10 cellular contexts compared by ENCODE assay signal in the genomic region with DNA sequence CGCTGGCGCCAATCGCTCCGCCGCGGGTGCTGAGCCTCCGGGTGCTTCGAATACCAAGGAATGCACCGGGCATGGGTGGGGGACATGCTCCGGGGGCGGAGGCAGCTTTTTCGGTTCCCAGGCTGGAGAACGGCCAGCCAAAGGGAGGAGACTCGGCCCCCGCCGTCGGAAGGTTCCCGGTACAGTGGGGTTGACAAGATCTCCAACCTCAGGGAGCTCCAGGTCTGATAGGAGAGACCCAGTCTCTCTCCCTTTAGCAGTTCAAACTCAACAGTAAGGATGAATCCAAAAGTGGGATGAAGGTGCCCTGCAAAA. TPM values are rescaled to one million over a fixed set of nuclear protein-coding genes. Genes with fewer than 3 reads are reported as not detected.
DNase-seq lines count a peak whose midpoint lies in the region; ATAC-seq and TF ChIP-seq lines count a peak whose summit lies in the region.
"Had no signal": no experiment of that assay in that cellular context is flagged by ENCODE, and none has a peak within 500 bp of the region (broad histone marks: within the 10 kb centered on the region; RNA-seq: fewer than 3 reads in every experiment).

No MANE protein-coding gene starts in this region.

- no peak overlapping the region for H3K18ac ChIP-seq in mesenchymal stem cell (ENCODE audit: low read depth in 1 of 2, low read length in 2 of 2)

- H3K79me1 ChIP-seq in mesenchymal stem cell (replicated peaks; ENCODE audit: low read length, poor library complexity, severe bottlenecking) = no peaks in the 10 kb centered on the region

- intact Hi-C loops in heart left ventricle (cut with DNase I) (no loop called here), body of pancreas (cut with DNase I) (no loop called here)

- H3K4me1 ChIP-seq in heart left ventricle = peaks cover 0 to 17% (median 3%) of the 10 kb centered on the region in 12 donors
- H3K4me1 ChIP-seq in right atrium auricular region = peaks cover 0 to 16% of the 10 kb centered on the region in 2 donors
- H3K4me1 ChIP-seq in mesenchymal stem cell (ENCODE audit: control insufficient read depth, insufficient read depth, low read depth, low read length) = peaks cover 12% of the 10 kb centered on the region
- peaks cover 15% of the 10 kb centered on the region for H3K4me1 ChIP-seq in body of pancreas

- no peak overlapping the region for H4K91ac ChIP-seq in mesenchymal stem cell (ENCODE audit: low read length)

- H3K36me3 ChIP-seq in heart left ventricle (no peaks in the 10 kb centered on the region), right atrium auricular region (no peaks in the 10 kb centered on the region), mesenchymal stem cell (ENCODE audit: control insufficient read depth in 1 of 2, insufficient read depth in 2 of 2, low read depth in 1 of 2, low read length in 2 of 2) (no peaks in the 10 kb centered on the region), body of pancreas (replicated peaks in 1 of 2; ENCODE audit: insufficient read depth in 1 of 2, low read depth in 2 of 2) (no peaks in the 10 kb centered on the region)

- 11 to 17% (median 15%) methylated on average over 10 to 18 of the region's 18 CpGs; no CpG with 5 or more reads in 1 of the 4 donors for WGBS in heart left ventricle, 4 donors
- WGBS in mesenchymal stem cell = 28% methylated on average over 7 of the region's 18 CpGs
- WGBS in body of pancreas, 2 donors = 22% methylated on average over 9 of the region's 18 CpGs; no CpG with 5 or more reads in 1 of the 2 donors

- H4K8ac ChIP-seq in mesenchymal stem cell (ENCODE audit: low read length) = peak overlapping the region; percentile 27

- TF ChIP-seq POLR2A in heart left ventricle (IDR thresholded peaks at IDR 0.05) (no peak), body of pancreas (IDR thresholded peaks at IDR 0.05) (no peak)

- no peak overlapping the region for H2BK12ac ChIP-seq in mesenchymal stem cell (ENCODE audit: low read length in 2 of 2)

- no peak overlapping the region for H2BK15ac ChIP-seq in mesenchymal stem cell (ENCODE audit: low read depth, poor library complexity, severe bottlenecking)

- H2BK120ac ChIP-seq in mesenchymal stem cell (ENCODE audit: low read depth, low read length) = no peak overlapping the region

- peaks cover 0 to 12% (median 0%) of the 10 kb centered on the region in 9 donors for H3K27me3 ChIP-seq in heart left ventricle
- no peaks in the 10 kb centered on the region for H3K27me3 ChIP-seq in right atrium auricular region
- peaks cover 0 to 41% of the 10 kb centered on the region in 2 experiments for H3K27me3 ChIP-seq in mesenchymal stem cell (ENCODE audit: control insufficient read depth in 1 of 2, insufficient read depth in 1 of 2, low read length in 2 of 2)
- H3K27me3 ChIP-seq in body of pancreas = no peaks in the 10 kb centered on the region

- peak overlapping the region; percentile 79 for H3K4me3 Mint-ChIP-seq in activated naive CD8-positive, alpha-beta T cell treated with anti-CD3 and anti-CD28 coated beads, Interleukin-2, amount 10 ng/mL, durations not matched to agents 7 days and 5 days
- H3K4me3 Mint-ChIP-seq in type B pancreatic cell = peak overlapping the region; percentile 68

- H2AK5ac ChIP-seq in mesenchymal stem cell (ENCODE audit: low read length, severe bottlenecking) = no peak overlapping the region

- TF ChIP-seq CTCF in heart left ventricle (IDR thresholded peaks at IDR 0.05) = no peak
- no peak for TF ChIP-seq CTCF in right atrium auricular region (IDR thresholded peaks at IDR 0.05)
- TF ChIP-seq CTCF in type B pancreatic cell (conservative IDR thresholded peaks at IDR 0.05) = no peak
- TF ChIP-seq CTCF in body of pancreas (IDR thresholded peaks at IDR 0.05) = no peak

- no peak overlapping the region for H3K27ac Mint-ChIP-seq in activated naive CD8-positive, alpha-beta T cell treated with anti-CD3 and anti-CD28 coated beads, Interleukin-2, amount 10 ng/mL, durations not matched to agents 7 days and 5 days
- H3K27ac Mint-ChIP-seq in type B pancreatic cell = no peak overlapping the region

- no peak for DNase-seq in heart left ventricle
- DNase-seq in right atrium auricular region (ENCODE audit: low spot score) = no peak
- DNase-seq in activated naive CD8-positive, alpha-beta T cell treated with anti-CD3 and anti-CD28 coated beads, Interleukin-2, amount 10 ng/mL, durations not matched to agents 7 days and 5 days = no peak
- no peak for DNase-seq in mesenchymal stem cell
- no peak for DNase-seq in type B pancreatic cell (ENCODE audit: extremely low spot score, unreplicated experiment)
- no peak for DNase-seq in NCI-H1048 (lab: John Stamatoyannopoulos, UW)
- no peak for DNase-seq in NCI-H526 treated with DMSO at 0.1 percent for 48 hours (lab: John Stamatoyannopoulos, UW)
- DNase-seq in body of pancreas = no peak
- DNase-seq: NCI-H226 had no signal

- H3K9me3 Mint-ChIP-seq in activated naive CD8-positive, alpha-beta T cell treated with anti-CD3 and anti-CD28 coated beads, Interleukin-2, amount 10 ng/mL, durations not matched to agents 7 days and 5 days = no peaks in the 10 kb centered on the region
- peaks cover 4% of the 10 kb centered on the region for H3K9me3 Mint-ChIP-seq in type B pancreatic cell

- H3K27me3 Mint-ChIP-seq in activated naive CD8-positive, alpha-beta T cell treated with anti-CD3 and anti-CD28 coated beads, Interleukin-2, amount 10 ng/mL, durations not matched to agents 7 days and 5 days = peaks cover 16% of the 10 kb centered on the region
- H3K27me3 Mint-ChIP-seq in type B pancreatic cell = peaks cover 24% of the 10 kb centered on the region

- H3K23ac ChIP-seq in mesenchymal stem cell (ENCODE audit: low read length in 2 of 2) = no peak overlapping the region

- no peak overlapping the region for H2BK5ac ChIP-seq in mesenchymal stem cell (ENCODE audit: low read depth, low read length, poor library complexity, severe bottlenecking)

- H3K4ac ChIP-seq in mesenchymal stem cell (ENCODE audit: low read depth in 1 of 2, low read length in 2 of 2) = no peak overlapping the region

- peak overlapping the region in 9 of 12 donors; percentile 31 to 51 (median 43) for H3K4me3 ChIP-seq in heart left ventricle
- peak overlapping the region in 1 of 2 donors; percentile 45 for H3K4me3 ChIP-seq in right atrium auricular region
- H3K4me3 ChIP-seq in mesenchymal stem cell (ENCODE audit: insufficient read depth in 1 of 2, low read depth in 1 of 2, low read length in 2 of 2) = peak overlapping the region in 1 of 2 experiments; percentile 36
- H3K4me3 ChIP-seq in body of pancreas = no peak overlapping the region

- POLR2A ChIA-PET in activated naive CD8-positive, alpha-beta T cell treated with anti-CD3 and anti-CD28 coated beads, Interleukin-2, amount 10 ng/mL, durations not matched to agents 7 days and 5 days (lab: Charles Lee) = interaction anchor here (1.2 to 1.6 kb wide), 2 partner anchors 8 to 29 kb away, joined by 3 to 4 read pairs; a partner anchor contains a TSS

- no peak overlapping the region for H3K14ac ChIP-seq in mesenchymal stem cell (ENCODE audit: low read length in 2 of 2)

- H3K4me1 Mint-ChIP-seq in activated naive CD8-positive, alpha-beta T cell treated with anti-CD3 and anti-CD28 coated beads, Interleukin-2, amount 10 ng/mL, durations not matched to agents 7 days and 5 days = peaks cover 10% of the 10 kb centered on the region
- no peaks in the 10 kb centered on the region for H3K4me1 Mint-ChIP-seq in type B pancreatic cell (ENCODE audit: unreplicated experiment)

- no peak overlapping the region for H2AFZ ChIP-seq in mesenchymal stem cell (ENCODE audit: low read depth, low read length)

- peaks cover 2% of the 10 kb centered on the region for H3K36me3 Mint-ChIP-seq in activated naive CD8-positive, alpha-beta T cell treated with anti-CD3 and anti-CD28 coated beads, Interleukin-2, amount 10 ng/mL, durations not matched to agents 7 days and 5 days
- H3K36me3 Mint-ChIP-seq in type B pancreatic cell = no peaks in the 10 kb centered on the region

- peak overlapping the region; percentile 63 for H3K4me2 ChIP-seq in mesenchymal stem cell (ENCODE audit: low read length, poor library complexity, severe bottlenecking)

- H3K9ac ChIP-seq in mesenchymal stem cell (ENCODE audit: low read length) = no peak overlapping the region

- ATAC-seq in heart left ventricle = no peak
- ATAC-seq in activated naive CD8-positive, alpha-beta T cell treated with anti-CD3 and anti-CD28 coated beads, Interleukin-2, amount 10 ng/mL, durations not matched to agents 7 days and 5 days (ENCODE audit: low read depth) = no peak
- ATAC-seq in body of pancreas = no peak

- H3K27ac ChIP-seq in heart left ventricle = no peak overlapping the region
- H3K27ac ChIP-seq in right atrium auricular region = no peak overlapping the region
- H3K27ac ChIP-seq in mesenchymal stem cell (ENCODE audit: low read length, poor library complexity, severe bottlenecking) = no peak overlapping the region
- H3K27ac ChIP-seq in body of pancreas = no peak overlapping the region
- H3K27ac ChIP-seq: C4-2B had no signal

- no peaks in the 10 kb centered on the region for H3K9me3 ChIP-seq in heart left ventricle
- no peaks in the 10 kb centered on the region for H3K9me3 ChIP-seq in right atrium auricular region
- no peaks in the 10 kb centered on the region for H3K9me3 ChIP-seq in mesenchymal stem cell (ENCODE audit: control insufficient read depth, low read length)
- H3K9me3 ChIP-seq in body of pancreas = no peaks in the 10 kb centered on the region

RNA-seq across cellular contexts. Expression of a gene that starts 29.1 kb away (rescaled TPM):
- total RNA-seq in heart left ventricle (10 to 100 TPM in 2 of 9 donors, 1 to 10 TPM in 7; 5.3 to 11.0 (median 9.0) TPM), right atrium auricular region (1 to 10 TPM; 3.1 to 7.5 TPM), type B pancreatic cell (ENCODE audit: low replicate concordance) (20.9 and 24.0 TPM in 2 replicates), body of pancreas (1 to 10 TPM; 3.0 to 4.4 TPM)
- polyA plus RNA-seq in heart left ventricle = 1 to 10 TPM; 3.3 to 7.5 TPM
- 10 to 100 TPM; 14.3 to 15.4 TPM for total RNA-seq in activated naive CD8-positive, alpha-beta T cell treated with anti-CD3 and anti-CD28 coated beads, Interleukin-2, amount 10 ng/mL, durations not matched to agents 7 days and 5 days
- polyA plus RNA-seq in mesenchymal stem cell (2013, experiment 1 of 2) = 6.8 TPM
- 6.1 TPM for polyA plus RNA-seq in mesenchymal stem cell (2013, experiment 2 of 2)

RNA-seq across cellular contexts. Expression of a gene that starts 47.3 kb away (rescaled TPM):
- total RNA-seq in heart left ventricle = 10 to 100 TPM in 3 of 9 donors, 1 to 10 TPM in 6; 7.3 to 10.6 (median 9.0) TPM
- 10 to 100 TPM in 1 of 2 donors, 1 to 10 TPM in 1; 5.6 to 14.0 TPM for polyA plus RNA-seq in heart left ventricle
- total RNA-seq in right atrium auricular region = 1 to 10 TPM; 7.6 to 8.3 TPM
- total RNA-seq in activated naive CD8-positive, alpha-beta T cell treated with anti-CD3 and anti-CD28 coated beads, Interleukin-2, amount 10 ng/mL, durations not matched to agents 7 days and 5 days = 10 to 100 TPM; 20.8 to 21.0 TPM
- polyA plus RNA-seq in mesenchymal stem cell (2013, experiment 1 of 2) = 17.5 TPM
- polyA plus RNA-seq in mesenchymal stem cell (2013, experiment 2 of 2) = 17.4 TPM
- 21.9 and 22.4 TPM in 2 replicates for total RNA-seq in type B pancreatic cell (ENCODE audit: low replicate concordance)
- total RNA-seq in body of pancreas = 10 to 100 TPM; 10.9 to 13.8 TPM

Comparison
In these comparisons a context has a peak if more than half of its experiments do, and no peak if none do; other contexts are left out.
1. H3K4me3 ChIP-seq: peak in heart left ventricle (9 of 12); none in body of pancreas (0 of 2).